34 cellular contexts compared by ENCODE assay signal in the genomic region with DNA sequence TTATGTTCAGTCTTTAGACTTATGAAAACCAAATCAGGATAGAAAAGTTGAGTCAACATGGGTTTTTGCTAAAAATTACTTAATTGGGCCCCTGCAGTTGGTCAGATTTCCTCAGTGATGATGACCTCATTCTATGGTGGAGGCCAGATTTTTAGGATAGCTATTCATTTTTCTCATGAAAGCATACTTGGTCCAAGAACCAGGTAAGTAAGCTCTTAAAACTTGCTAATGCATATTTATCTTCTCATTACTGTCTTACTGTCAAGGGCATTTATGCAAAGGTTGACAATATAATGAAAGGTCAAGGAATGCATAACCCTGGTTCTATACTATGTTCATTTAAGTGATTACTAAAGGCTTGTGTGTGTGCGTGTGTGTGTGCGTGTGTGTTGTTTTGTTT.
A peak's percentile ranks its signal among the peaks of the same experiment; 100 is the strongest.
DNase-seq lines count a peak whose midpoint lies in the region; ATAC-seq, FAIRE-seq and TF ChIP-seq lines count a peak whose summit lies in the region.
"Had no signal": no experiment of that assay in that cellular context is flagged by ENCODE, and none has a peak within 500 bp of the region (broad histone marks: within the 10 kb centered on the region; RNA-seq: fewer than 3 reads in every experiment).

No MANE protein-coding gene starts in this region.

- no peak overlapping the region for H3K4me3 Mint-ChIP-seq in astrocyte (ENCODE audit: unreplicated experiment)
- H3K4me3 Mint-ChIP-seq in CD8-positive, alpha-beta memory T cell, result no peak overlapping the region
- H3K4me3 Mint-ChIP-seq: activated CD4-positive, alpha-beta memory T cell treated with anti-CD3 and anti-CD28 coated beads, Interleukin-2, amount 10 ng/mL, durations not matched to agents 7 days and 5 days; activated naive CD4-positive, alpha-beta T cell treated with anti-CD3 and anti-CD28 coated beads for 36 hours had no signal

- no peaks in the 10 kb centered on the region for H3K27me3 ChIP-seq in astrocyte (ENCODE audit: insufficient read depth, low read length)
- H3K27me3 ChIP-seq in foreskin keratinocyte, result no peaks in the 10 kb centered on the region
- H3K27me3 ChIP-seq in CD8-positive, alpha-beta memory T cell (ENCODE audit: insufficient read depth, low read length, poor library complexity, severe bottlenecking), result no peaks in the 10 kb centered on the region
- H3K27me3 ChIP-seq: suprapubic skin, upper lobe of left lung had no signal

- no peak overlapping the region for H3K9ac ChIP-seq in astrocyte (ENCODE audit: low read length)
- H3K9ac ChIP-seq: parathyroid adenoma had no signal

- no peaks in the 10 kb centered on the region for H3K79me2 ChIP-seq in astrocyte (ENCODE audit: insufficient read depth, low read length)
- H3K79me2 ChIP-seq: parathyroid adenoma had no signal

- H3K36me3 ChIP-seq in astrocyte (ENCODE audit: insufficient read depth, low read length), result no peaks in the 10 kb centered on the region
- no peaks in the 10 kb centered on the region for H3K36me3 ChIP-seq in CD8-positive, alpha-beta memory T cell (ENCODE audit: insufficient read depth, low read length)
- H3K36me3 ChIP-seq: suprapubic skin, upper lobe of left lung had no signal

- ATAC-seq in foreskin keratinocyte (no peak), GM19455 (IDR thresholded peaks at IDR 0.05; ENCODE audit: unreplicated experiment) (no peak), HG03469 (IDR thresholded peaks at IDR 0.05; ENCODE audit: unreplicated experiment) (no peak)
- ATAC-seq: HepG2, left lobe of liver had no signal

- no peak overlapping the region for H3K27ac Mint-ChIP-seq in astrocyte (ENCODE audit: unreplicated experiment)
- no peak overlapping the region for H3K27ac Mint-ChIP-seq in CD8-positive, alpha-beta memory T cell
- H3K27ac Mint-ChIP-seq: activated CD4-positive, alpha-beta memory T cell treated with anti-CD3 and anti-CD28 coated beads, Interleukin-2, amount 10 ng/mL, durations not matched to agents 7 days and 5 days; activated naive CD4-positive, alpha-beta T cell treated with anti-CD3 and anti-CD28 coated beads for 36 hours had no signal

- H3K9me3 Mint-ChIP-seq in astrocyte (ENCODE audit: unreplicated experiment), result no peaks in the 10 kb centered on the region
- H3K9me3 Mint-ChIP-seq in CD8-positive, alpha-beta memory T cell, result peaks cover 0 to 10% (median 0%) of the 10 kb centered on the region in 5 donors
- H3K9me3 Mint-ChIP-seq: activated CD4-positive, alpha-beta memory T cell treated with anti-CD3 and anti-CD28 coated beads, Interleukin-2, amount 10 ng/mL, durations not matched to agents 7 days and 5 days; activated naive CD4-positive, alpha-beta T cell treated with anti-CD3 and anti-CD28 coated beads for 36 hours had no signal

- H3K4me2 ChIP-seq in astrocyte (ENCODE audit: low read length), result peak overlapping the region; percentile 6
- H3K4me2 ChIP-seq: PC-9 had no signal

- H3K4me1 ChIP-seq in astrocyte (ENCODE audit: insufficient read depth, low read length), result no peaks in the 10 kb centered on the region
- no peaks in the 10 kb centered on the region for H3K4me1 ChIP-seq in foreskin keratinocyte
- H3K4me1 ChIP-seq in CD8-positive, alpha-beta memory T cell (ENCODE audit: insufficient read depth, low read length), result no peaks in the 10 kb centered on the region
- H3K4me1 ChIP-seq: parathyroid adenoma, suprapubic skin, upper lobe of left lung had no signal

- POLR2A ChIA-PET in CD8-positive, alpha-beta memory T cell (lab: Charles Lee), result no interaction called here

- no peaks in the 10 kb centered on the region for H3K4me1 Mint-ChIP-seq in astrocyte (ENCODE audit: low read depth, unreplicated experiment)
- H3K4me1 Mint-ChIP-seq in CD8-positive, alpha-beta memory T cell, result no peaks in the 10 kb centered on the region
- H3K4me1 Mint-ChIP-seq: activated CD4-positive, alpha-beta memory T cell treated with anti-CD3 and anti-CD28 coated beads, Interleukin-2, amount 10 ng/mL, durations not matched to agents 7 days and 5 days had no signal

- no peak overlapping the region for H3K4me3 ChIP-seq in AG09309 (ENCODE audit: control insufficient read depth, low read depth, low read length)
- no peak overlapping the region for H3K4me3 ChIP-seq in astrocyte (ENCODE audit: insufficient read depth, low read depth, low read length)
- H3K4me3 ChIP-seq in CD8-positive, alpha-beta memory T cell (ENCODE audit: low read length), result no peak overlapping the region
- H3K4me3 ChIP-seq: PC-9, skin epidermis, suprapubic skin, upper lobe of left lung had no signal

- no peak for TF ChIP-seq CTCF in AG09309 (IDR thresholded peaks at IDR 0.05; ENCODE audit: control insufficient read depth, insufficient read depth, low read depth, low read length, missing control alignments)
- TF ChIP-seq CTCF in astrocyte (IDR thresholded peaks at IDR 0.05; ENCODE audit: insufficient read depth, low read depth, low read length), result no peak
- TF ChIP-seq CTCF in foreskin keratinocyte (conservative IDR thresholded peaks at IDR 0.05), result no peak

- H3K27ac ChIP-seq in astrocyte (ENCODE audit: low read depth, low read length) (no peak overlapping the region), foreskin keratinocyte (no peak overlapping the region)
- H3K27ac ChIP-seq in CD8-positive, alpha-beta memory T cell (ENCODE audit: low read depth, low read length), result no peak overlapping the region
- H3K27ac ChIP-seq: parathyroid adenoma, PC-9, skin epidermis, suprapubic skin, upper lobe of left lung had no signal

- H4K20me1 ChIP-seq in astrocyte (ENCODE audit: insufficient read depth, low read length), result no peaks in the 10 kb centered on the region

- no peak overlapping the region for H2AFZ ChIP-seq in astrocyte (ENCODE audit: low read depth, low read length)
- H2AFZ ChIP-seq: parathyroid adenoma, PC-9 had no signal

- FAIRE-seq in astrocyte (lab: Jason Lieb, UNC), result no peak
- FAIRE-seq in urothelium cell line (lab: Jason Lieb, UNC), result no peak
- FAIRE-seq: colon, endothelial cell of umbilical vein, GM12891, HepG2 had no signal

- H3K36me3 Mint-ChIP-seq in astrocyte (ENCODE audit: low read depth, unreplicated experiment), result no peaks in the 10 kb centered on the region
- H3K36me3 Mint-ChIP-seq in CD8-positive, alpha-beta memory T cell, result no peaks in the 10 kb centered on the region

- H3K27me3 Mint-ChIP-seq in astrocyte (ENCODE audit: low read depth, unreplicated experiment), result peaks cover 2% of the 10 kb centered on the region
- no peaks in the 10 kb centered on the region for H3K27me3 Mint-ChIP-seq in CD8-positive, alpha-beta memory T cell
- H3K27me3 Mint-ChIP-seq: activated CD4-positive, alpha-beta memory T cell treated with anti-CD3 and anti-CD28 coated beads, Interleukin-2, amount 10 ng/mL, durations not matched to agents 7 days and 5 days had no signal

- CTCF ChIA-PET in CD8-positive, alpha-beta memory T cell (lab: Charles Lee), result no interaction called here

- H3K9me3 ChIP-seq in astrocyte (ENCODE audit: insufficient read depth, low read depth, low read length), result no peaks in the 10 kb centered on the region
- H3K9me3 ChIP-seq in CD8-positive, alpha-beta memory T cell (ENCODE audit: low read length), result no peaks in the 10 kb centered on the region
- H3K9me3 ChIP-seq: suprapubic skin, upper lobe of left lung had no signal

- DNase-seq in AG09309 (ENCODE audit: low read depth) (peak; percentile 43), GM04503 (ENCODE audit: low read depth) (peak; percentile 31), astrocyte (ENCODE audit: low read depth) (peak; percentile 69), foreskin keratinocyte (peak; percentile 13 to 55), urothelium cell line (ENCODE audit: low spot score) (no peak)
- DNase-seq in CD8-positive, alpha-beta memory T cell, result no peak
- DNase-seq: activated CD4-positive, alpha-beta memory T cell treated with anti-CD3 and anti-CD28 coated beads, Interleukin-2, amount 10 ng/mL, durations not matched to agents 7 days and 5 days; activated CD8-positive, alpha-beta memory T cell treated with anti-CD3 and anti-CD28 coated beads, Interleukin-2, amount 50 U/mL, for 48 hours; activated naive CD4-positive, alpha-beta T cell treated with anti-CD3 and anti-CD28 coated beads for 36 hours; C1 segment of cervical spinal cord; COR-L47; H7; Karpas-422; mesenchymal stem cell; NCI-H1436; NCI-H2081 treated with DMSO at 0.1 percent for 48 hours; NCI-H345; NCI-H69; PC-9; retina; Right ventricle myocardium superior; stimulated activated naive CD4-positive, alpha-beta T cell; T-helper 9 cell; upper lobe of left lung had no signal

Comparison
In these comparisons a context has a peak if more than half of its experiments do, and no peak if none do; other contexts are left out.
1. DNase-seq: peak in AG09309 (single experiment), GM04503 (single experiment), astrocyte (single experiment) and foreskin keratinocyte (2 of 2); none in urothelium cell line (single experiment) and CD8-positive, alpha-beta memory T cell (0 of 5).